ENCODE assay signal across 14 cellular contexts in the genomic region with DNA sequence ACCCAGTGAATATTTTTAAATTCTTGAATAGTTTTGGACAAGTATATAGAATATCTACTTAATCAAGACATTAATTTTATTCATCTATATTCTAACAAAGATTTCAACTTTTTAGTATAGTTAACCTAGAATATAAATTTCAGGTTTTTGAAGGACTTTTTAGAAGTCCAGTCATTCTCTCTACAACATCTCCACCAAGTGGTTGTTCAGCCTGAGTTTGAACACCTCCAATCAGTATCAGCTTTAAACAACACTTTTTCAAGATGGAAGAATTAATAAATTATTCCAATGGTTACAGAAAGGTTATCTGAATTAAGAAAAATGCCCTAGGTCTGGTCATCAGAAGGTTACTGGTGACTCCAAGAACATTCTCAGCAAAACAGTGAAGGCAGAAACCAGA. TPM values are rescaled to one million over a fixed set of nuclear protein-coding genes. Genes with fewer than 3 reads are reported as not detected.
DNase-seq lines count a peak whose midpoint lies in the region; ATAC-seq and TF ChIP-seq lines count a peak whose summit lies in the region.
"Had no signal": no experiment of that assay in that cellular context is flagged by ENCODE, and none has a peak within 500 bp of the region (broad histone marks: within the 10 kb centered on the region; RNA-seq: fewer than 3 reads in every experiment).

No MANE protein-coding gene starts in this region.

- ATAC-seq in HCT116 = no peak
- ATAC-seq: body of pancreas had no signal

- H3K27me3 ChIP-seq in BE2C (no peaks in the 10 kb centered on the region), HCT116 (ENCODE audit: insufficient read depth, low read length) (no peaks in the 10 kb centered on the region)
- H3K27me3 ChIP-seq: body of pancreas had no signal

- no peak overlapping the region for H3K27ac ChIP-seq in HCT116 (ENCODE audit: low read depth, low read length)
- H3K27ac ChIP-seq: body of pancreas, parathyroid adenoma had no signal

- no peak for DNase-seq in BE2C
- DNase-seq in HCT116 (ENCODE audit: low read depth, low spot score) = no peak
- peak; percentile 53 for DNase-seq in amniotic epithelial cell (ENCODE audit: low read depth)
- DNase-seq in iris pigment epithelial cell (ENCODE audit: low read depth) = peak; percentile 11
- no peak for DNase-seq in activated CD4-positive, CD25-positive, alpha-beta regulatory T cell (lab: John Stamatoyannopoulos, UW)
- DNase-seq in activated CD8-positive, alpha-beta memory T cell treated with anti-CD3 and anti-CD28 coated beads for 24 hours = no peak
- DNase-seq in stimulated activated CD4-positive, alpha-beta T cell treated with anti-CD3 and anti-CD28 coated beads, Interleukin-4, amount 100 ng/mL, for 24 hours = no peak
- DNase-seq in NCI-H2227 treated with DMSO at 0.1 percent for 48 hours (lab: John Stamatoyannopoulos, UW) = no peak
- DNase-seq: activated T-cell treated with anti-CD3 and anti-CD28 coated beads, Interleukin-2, amount 50 U/mL, for 1 hour; body of pancreas; foreskin fibroblast; NCI-H187 treated with DMSO at 0.1 percent for 48 hours; stimulated activated CD4-positive, alpha-beta T cell treated with anti-CD3 and anti-CD28 coated beads, Interleukin-2, amount 100 ng/mL, for 48 hours had no signal

- H3K9me2 ChIP-seq in HCT116 (ENCODE audit: insufficient read depth) = no peaks in the 10 kb centered on the region

- peak; percentile 29 for TF ChIP-seq CTCF in BE2C (IDR thresholded peaks at IDR 0.05; ENCODE audit: low read depth, low read length)
- peak in 2 of 3 experiments; percentile 37 to 43; a peak in 3 of 6 replicates for TF ChIP-seq CTCF in HCT116 (IDR thresholded peaks at IDR 0.05 in 2 of 3, conservative IDR thresholded peaks at IDR 0.05 in 1 of 3; ENCODE audit: borderline replicate concordance in 1 of 3, insufficient read depth in 1 of 3, low read depth in 2 of 3, low read length in 2 of 3)

- H2AFZ ChIP-seq in HCT116 (ENCODE audit: low read depth, low read length, poor library complexity, severe bottlenecking) = no peak overlapping the region
- H2AFZ ChIP-seq: parathyroid adenoma had no signal

- TF ChIP-seq POLR2A in HCT116 (IDR thresholded peaks at IDR 0.05; ENCODE audit: borderline replicate concordance, extremely low read depth, insufficient read depth, insufficient read length) = no peak

- CTCF ChIA-PET in HCT116 (lab: Charles Lee) = interaction anchor here (0.6 to 1.3 kb wide), 2 partner anchors 229 to 292 kb away, joined by 3 to 8 read pairs; no protein-coding TSS in a partner anchor

- no peak overlapping the region for H3K4me2 ChIP-seq in HCT116 (ENCODE audit: low read length)

- no peak overlapping the region for H3K9ac ChIP-seq in HCT116 (ENCODE audit: low read length)
- H3K9ac ChIP-seq: parathyroid adenoma had no signal

- H3K9me3 ChIP-seq in BE2C (no peaks in the 10 kb centered on the region), HCT116 (ENCODE audit: control insufficient read depth in 1 of 2, insufficient read depth in 1 of 2, low read depth in 1 of 2, low read length in 2 of 2) (no peaks in the 10 kb centered on the region)
- H3K9me3 ChIP-seq: body of pancreas had no signal

- H3K4me1 ChIP-seq in BE2C = no peaks in the 10 kb centered on the region
- H3K4me1 ChIP-seq in HCT116 (ENCODE audit: control insufficient read depth in 1 of 2, insufficient read depth in 2 of 2, low read length in 2 of 2) = no peaks in the 10 kb centered on the region
- H3K4me1 ChIP-seq: body of pancreas, parathyroid adenoma had no signal

- peak; percentile 56 for TF ChIP-seq RAD21 in HCT116 (IDR thresholded peaks at IDR 0.05; ENCODE audit: low read depth)

- no TSS peak for BruUV-seq in HCT116 (replicated peaks; lab: Mats Ljungman, UMichigan)

- POLR2A ChIA-PET in HCT116 (lab: Charles Lee) = no interaction called here

- H3K79me2 ChIP-seq in HCT116 (ENCODE audit: insufficient read depth, low read length) = no peaks in the 10 kb centered on the region
- H3K79me2 ChIP-seq: parathyroid adenoma had no signal

- intact Hi-C loops in HCT116 (cut with micrococcal nuclease) = loop anchor here (2.0 kb wide), 1 partner anchor 303 kb away; no protein-coding TSS in a partner anchor

- RAD21 ChIA-PET in HCT116 (lab: Charles Lee; ENCODE audit: low non-redundant PET in 1 of 2, low total read pairs in 2 of 2, uncharacterized antibody in 2 of 2, unreplicated experiment in 2 of 2) = no interaction called here

- no peaks in the 10 kb centered on the region for H4K20me1 ChIP-seq in HCT116 (ENCODE audit: insufficient read depth)

- no peak overlapping the region for H3K4me3 ChIP-seq in BE2C (ENCODE audit: low read depth, low read length)
- no peak overlapping the region for H3K4me3 ChIP-seq in HCT116 (replicated peaks in 1 of 2; ENCODE audit: low read depth in 1 of 2, low read length in 2 of 2)
- H3K4me3 ChIP-seq: body of pancreas had no signal

- H3K36me3 ChIP-seq in BE2C (no peaks in the 10 kb centered on the region), HCT116 (ENCODE audit: control insufficient read depth in 1 of 2, insufficient read depth in 2 of 2, low read length in 2 of 2) (no peaks in the 10 kb centered on the region)

TF ChIP-seq in HCT116, 20 proteins besides CTCF, POLR2A, EP300 and RAD21 (continues in another document):
- TF ChIP-seq SRF (IDR thresholded peaks at IDR 0.05; ENCODE audit: low read depth) (no peak), EGR1 (IDR thresholded peaks at IDR 0.05; ENCODE audit: low read depth) (no peak), YY1 (IDR thresholded peaks at IDR 0.05; ENCODE audit: extremely low read depth, insufficient replicate concordance, low read depth, low read length) (no peak), FOSL1 (IDR thresholded peaks at IDR 0.05; ENCODE audit: low read depth) (no peak), ZNF274 (IDR thresholded peaks at IDR 0.05; ENCODE audit: low read depth, low read length) (no peak), SIN3A (IDR thresholded peaks at IDR 0.05; ENCODE audit: low read depth) (no peak), ELF1 (IDR thresholded peaks at IDR 0.05; ENCODE audit: borderline replicate concordance, low read depth) (no peak), EZH2 (IDR thresholded peaks at IDR 0.05) (no peak), POLR2AphosphoS5 (IDR thresholded peaks at IDR 0.05; ENCODE audit: low read depth, low read length) (no peak), TCF7L2 (IDR thresholded peaks at IDR 0.05; ENCODE audit: borderline replicate concordance, extremely low read depth, insufficient read depth, insufficient read length) (no peak), CBX3 (IDR thresholded peaks at IDR 0.05; ENCODE audit: low read depth) (no peak), CEBPB (IDR thresholded peaks at IDR 0.05; ENCODE audit: low read depth) (no peak), EZH2phosphoT487 (IDR thresholded peaks at IDR 0.05; ENCODE audit: borderline replicate concordance) (no peak)
- TF ChIP-seq, protein P1, sequence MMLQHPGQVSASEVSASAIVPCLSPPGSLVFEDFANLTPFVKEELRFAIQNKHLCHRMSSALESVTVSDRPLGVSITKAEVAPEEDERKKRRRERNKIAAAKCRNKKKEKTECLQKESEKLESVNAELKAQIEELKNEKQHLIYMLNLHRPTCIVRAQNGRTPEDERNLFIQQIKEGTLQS (IDR thresholded peaks at IDR 0.05) = no peak
- TF ChIP-seq, protein P2, sequence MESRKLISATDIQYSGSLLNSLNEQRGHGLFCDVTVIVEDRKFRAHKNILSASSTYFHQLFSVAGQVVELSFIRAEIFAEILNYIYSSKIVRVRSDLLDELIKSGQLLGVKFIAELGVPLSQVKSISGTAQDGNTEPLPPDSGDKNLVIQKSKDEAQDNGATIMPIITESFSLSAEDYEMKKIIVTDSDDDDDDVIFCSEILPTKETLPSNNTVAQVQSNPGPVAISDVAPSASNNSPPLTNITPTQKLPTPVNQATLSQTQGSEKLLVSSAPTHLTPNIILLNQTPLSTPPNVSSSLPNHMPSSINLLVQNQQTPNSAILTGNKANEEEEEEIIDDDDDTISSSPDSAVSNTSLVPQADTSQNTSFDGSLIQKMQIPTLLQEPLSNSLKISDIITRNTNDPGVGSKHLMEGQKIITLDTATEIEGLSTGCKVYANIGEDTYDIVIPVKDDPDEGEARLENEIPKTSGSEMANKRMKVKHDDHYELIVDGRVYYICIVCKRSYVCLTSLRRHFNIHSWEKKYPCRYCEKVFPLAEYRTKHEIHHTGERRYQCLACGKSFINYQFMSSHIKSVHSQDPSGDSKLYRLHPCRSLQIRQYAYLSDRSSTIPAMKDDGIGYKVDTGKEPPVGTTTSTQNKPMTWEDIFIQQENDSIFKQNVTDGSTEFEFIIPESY (IDR thresholded peaks at IDR 0.05; ENCODE audit: extremely low read depth, insufficient replicate concordance, low read length) = no peak
- TF ChIP-seq, protein P3, sequence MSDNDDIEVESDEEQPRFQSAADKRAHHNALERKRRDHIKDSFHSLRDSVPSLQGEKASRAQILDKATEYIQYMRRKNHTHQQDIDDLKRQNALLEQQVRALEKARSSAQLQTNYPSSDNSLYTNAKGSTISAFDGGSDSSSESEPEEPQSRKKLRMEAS (IDR thresholded peaks at IDR 0.05) = no peak
- TF ChIP-seq, protein P4, sequence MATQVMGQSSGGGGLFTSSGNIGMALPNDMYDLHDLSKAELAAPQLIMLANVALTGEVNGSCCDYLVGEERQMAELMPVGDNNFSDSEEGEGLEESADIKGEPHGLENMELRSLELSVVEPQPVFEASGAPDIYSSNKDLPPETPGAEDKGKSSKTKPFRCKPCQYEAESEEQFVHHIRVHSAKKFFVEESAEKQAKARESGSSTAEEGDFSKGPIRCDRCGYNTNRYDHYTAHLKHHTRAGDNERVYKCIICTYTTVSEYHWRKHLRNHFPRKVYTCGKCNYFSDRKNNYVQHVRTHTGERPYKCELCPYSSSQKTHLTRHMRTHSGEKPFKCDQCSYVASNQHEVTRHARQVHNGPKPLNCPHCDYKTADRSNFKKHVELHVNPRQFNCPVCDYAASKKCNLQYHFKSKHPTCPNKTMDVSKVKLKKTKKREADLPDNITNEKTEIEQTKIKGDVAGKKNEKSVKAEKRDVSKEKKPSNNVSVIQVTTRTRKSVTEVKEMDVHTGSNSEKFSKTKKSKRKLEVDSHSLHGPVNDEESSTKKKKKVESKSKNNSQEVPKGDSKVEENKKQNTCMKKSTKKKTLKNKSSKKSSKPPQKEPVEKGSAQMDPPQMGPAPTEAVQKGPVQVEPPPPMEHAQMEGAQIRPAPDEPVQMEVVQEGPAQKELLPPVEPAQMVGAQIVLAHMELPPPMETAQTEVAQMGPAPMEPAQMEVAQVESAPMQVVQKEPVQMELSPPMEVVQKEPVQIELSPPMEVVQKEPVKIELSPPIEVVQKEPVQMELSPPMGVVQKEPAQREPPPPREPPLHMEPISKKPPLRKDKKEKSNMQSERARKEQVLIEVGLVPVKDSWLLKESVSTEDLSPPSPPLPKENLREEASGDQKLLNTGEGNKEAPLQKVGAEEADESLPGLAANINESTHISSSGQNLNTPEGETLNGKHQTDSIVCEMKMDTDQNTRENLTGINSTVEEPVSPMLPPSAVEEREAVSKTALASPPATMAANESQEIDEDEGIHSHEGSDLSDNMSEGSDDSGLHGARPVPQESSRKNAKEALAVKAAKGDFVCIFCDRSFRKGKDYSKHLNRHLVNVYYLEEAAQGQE (IDR thresholded peaks at IDR 0.05; ENCODE audit: low read depth) = no peak

RNA-seq across cellular contexts. Expression of a gene that starts 31.8 kb away (rescaled TPM):
- 164 TPM for polyA plus RNA-seq in BE2C (2012; ENCODE audit: insufficient read depth, insufficient read length, low read depth)
- 346 TPM for total RNA-seq in HCT116 (2021; ENCODE audit: unreplicated experiment)
- polyA plus RNA-seq in HCT116 (2012) = 237 and 340 TPM in 2 replicates

Comparison
In these comparisons a context has a peak if more than half of its experiments do, and no peak if none do; other contexts are left out.
1. DNase-seq: peak in amniotic epithelial cell (single experiment) and iris pigment epithelial cell (single experiment); none in BE2C (single experiment), HCT116 (single experiment), activated CD4-positive, CD25-positive, alpha-beta regulatory T cell (0 of 4), activated CD8-positive, alpha-beta memory T cell treated with anti-CD3 and anti-CD28 coated beads for 24 hours (single experiment), stimulated activated CD4-positive, alpha-beta T cell treated with anti-CD3 and anti-CD28 coated beads, Interleukin-4, amount 100 ng/mL, for 24 hours (single experiment) and NCI-H2227 treated with DMSO at 0.1 percent for 48 hours (single experiment).